Comparison of ENCODE assay signal across 18 cellular contexts in the genomic region with DNA sequence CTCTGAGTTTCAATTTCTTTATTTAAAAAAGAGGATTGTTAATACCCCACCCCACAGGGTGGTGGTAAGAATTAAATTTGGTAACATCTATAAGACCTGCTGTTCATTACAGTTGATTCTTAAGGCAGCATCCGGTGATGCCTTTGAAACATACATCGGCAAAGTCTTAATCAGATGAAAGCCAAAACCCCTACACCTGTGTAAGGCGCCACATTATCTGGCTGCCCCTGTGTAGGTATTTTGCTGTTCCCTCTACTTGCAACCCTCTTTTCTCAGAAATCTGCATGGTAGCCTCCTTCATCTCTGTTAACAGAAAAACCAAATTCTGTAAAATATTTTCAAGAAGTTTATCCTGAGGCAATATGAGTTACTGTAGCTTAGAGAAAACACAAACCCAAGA.
A peak's percentile ranks its signal among the peaks of the same experiment; 100 is the strongest.
DNase-seq lines count a peak whose midpoint lies in the region; ATAC-seq and TF ChIP-seq lines count a peak whose summit lies in the region.
"Had no signal": no experiment of that assay in that cellular context is flagged by ENCODE, and none has a peak within 500 bp of the region (broad histone marks: within the 10 kb centered on the region; RNA-seq: fewer than 3 reads in every experiment).

No MANE protein-coding gene starts in this region.

- H3K9me2 ChIP-seq in DOHH2 (replicated peaks; ENCODE audit: control insufficient read depth, low read length): no peaks in the 10 kb centered on the region
- H3K9me2 ChIP-seq: SK-N-SH had no signal

- TF ChIP-seq CTCF in DOHH2 (IDR thresholded peaks at IDR 0.05; ENCODE audit: low read depth, low read length, poor library complexity, severe bottlenecking): no peak

- no peaks in the 10 kb centered on the region for H4K20me1 ChIP-seq in DOHH2 (ENCODE audit: control insufficient read depth, insufficient read depth, low read depth, low read length)

- peak overlapping the region; percentile 67 to 99 (median 86) for H3K27ac Mint-ChIP-seq in CD4-positive, CD25-positive, alpha-beta regulatory T cell
- H3K27ac Mint-ChIP-seq in activated CD4-positive, alpha-beta memory T cell treated with anti-CD3 and anti-CD28 coated beads, Interleukin-2, amount 10 ng/mL, durations not matched to agents 7 days and 5 days: peak overlapping the region; percentile 70
- peak overlapping the region in 4 of 6 donors; percentile 20 to 83 (median 62) for H3K27ac Mint-ChIP-seq in immature natural killer cell
- H3K27ac Mint-ChIP-seq: HFFc6 had no signal

- peak; percentile 89 to 90 for ATAC-seq in CD4-positive, CD25-positive, alpha-beta regulatory T cell (ENCODE audit: low read depth in 2 of 2)
- no peak for ATAC-seq in HG03095 (IDR thresholded peaks at IDR 0.05; ENCODE audit: unreplicated experiment)
- no peak for ATAC-seq in HG02938 (IDR thresholded peaks at IDR 0.05; ENCODE audit: unreplicated experiment)
- ATAC-seq: Panc1, right lobe of liver had no signal

- H3K4me2 ChIP-seq in DOHH2 (ENCODE audit: low read length): peak overlapping the region; percentile 85
- H3K4me2 ChIP-seq: KMS-11, SK-N-SH had no signal

- H3K27me3 Mint-ChIP-seq in CD4-positive, CD25-positive, alpha-beta regulatory T cell: no peaks in the 10 kb centered on the region
- H3K27me3 Mint-ChIP-seq in activated CD4-positive, alpha-beta memory T cell treated with anti-CD3 and anti-CD28 coated beads, Interleukin-2, amount 10 ng/mL, durations not matched to agents 7 days and 5 days: no peaks in the 10 kb centered on the region
- H3K27me3 Mint-ChIP-seq in immature natural killer cell (ENCODE audit: low read depth in 3 of 3): peaks cover 1 to 2% (median 1%) of the 10 kb centered on the region in 3 donors

- H3K79me2 ChIP-seq in DOHH2 (ENCODE audit: control insufficient read depth, low read length): peaks cover 92% of the 10 kb centered on the region

- POLR2A ChIA-PET in activated CD4-positive, alpha-beta memory T cell treated with anti-CD3 and anti-CD28 coated beads, Interleukin-2, amount 10 ng/mL, durations not matched to agents 7 days and 5 days (lab: Charles Lee): interaction anchor here (1.0 to 2.3 kb wide), 3 partner anchors 10 to 169 kb away, joined by 4 to 12 read pairs (median 5); no protein-coding TSS in a partner anchor

- H3K9me3 Mint-ChIP-seq in CD4-positive, CD25-positive, alpha-beta regulatory T cell: peaks cover 0 to 2% (median 0%) of the 10 kb centered on the region in 7 donors
- H3K9me3 Mint-ChIP-seq in activated CD4-positive, alpha-beta memory T cell treated with anti-CD3 and anti-CD28 coated beads, Interleukin-2, amount 10 ng/mL, durations not matched to agents 7 days and 5 days: peaks cover 3% of the 10 kb centered on the region
- no peaks in the 10 kb centered on the region for H3K9me3 Mint-ChIP-seq in immature natural killer cell
- H3K9me3 Mint-ChIP-seq: HFFc6 had no signal

- peak overlapping the region; percentile 7 to 60 (median 55) for H3K4me3 Mint-ChIP-seq in CD4-positive, CD25-positive, alpha-beta regulatory T cell
- no peak overlapping the region for H3K4me3 Mint-ChIP-seq in activated CD4-positive, alpha-beta memory T cell treated with anti-CD3 and anti-CD28 coated beads, Interleukin-2, amount 10 ng/mL, durations not matched to agents 7 days and 5 days
- no peak overlapping the region for H3K4me3 Mint-ChIP-seq in immature natural killer cell
- H3K4me3 Mint-ChIP-seq: HFFc6 had no signal

- peaks cover 46% of the 10 kb centered on the region for H3K36me3 Mint-ChIP-seq in CD4-positive, CD25-positive, alpha-beta regulatory T cell
- H3K36me3 Mint-ChIP-seq in activated CD4-positive, alpha-beta memory T cell treated with anti-CD3 and anti-CD28 coated beads, Interleukin-2, amount 10 ng/mL, durations not matched to agents 7 days and 5 days (ENCODE audit: low read depth): peaks cover 62% of the 10 kb centered on the region
- peaks cover 4 to 12% (median 12%) of the 10 kb centered on the region in 3 donors for H3K36me3 Mint-ChIP-seq in immature natural killer cell

- no peaks in the 10 kb centered on the region for H3K27me3 ChIP-seq in CD4-positive, CD25-positive, alpha-beta regulatory T cell (ENCODE audit: control insufficient read depth, insufficient read depth, low read length)
- no peaks in the 10 kb centered on the region for H3K27me3 ChIP-seq in DOHH2 (ENCODE audit: control insufficient read depth, low read length)
- H3K27me3 ChIP-seq: adrenal gland, right lobe of liver had no signal

- CTCF ChIA-PET in activated CD4-positive, alpha-beta memory T cell treated with anti-CD3 and anti-CD28 coated beads, Interleukin-2, amount 10 ng/mL, durations not matched to agents 7 days and 5 days (lab: Charles Lee): interaction anchor here (1.3 kb wide), 1 partner anchor 29 kb away, joined by 3 read pairs; no protein-coding TSS in a partner anchor

- H3K4me1 ChIP-seq in CD4-positive, CD25-positive, alpha-beta regulatory T cell (ENCODE audit: control insufficient read depth, insufficient read depth, low read length, poor library complexity, severe bottlenecking): peaks cover 41% of the 10 kb centered on the region
- peaks cover 92% of the 10 kb centered on the region for H3K4me1 ChIP-seq in DOHH2 (ENCODE audit: control insufficient read depth, low read length)
- H3K4me1 ChIP-seq: right lobe of liver had no signal

- H3K4me3 ChIP-seq in CD4-positive, CD25-positive, alpha-beta regulatory T cell (ENCODE audit: low read depth, low read length): peak overlapping the region; percentile 57
- H3K4me3 ChIP-seq in DOHH2 (ENCODE audit: low read length): peak overlapping the region; percentile 77
- H3K4me3 ChIP-seq: adrenal gland, right lobe of liver, thoracic aorta had no signal

- H3K9me3 ChIP-seq in CD4-positive, CD25-positive, alpha-beta regulatory T cell (ENCODE audit: control insufficient read depth in 2 of 2, low read length in 2 of 2): no peaks in the 10 kb centered on the region
- H3K9me3 ChIP-seq in DOHH2 (ENCODE audit: control insufficient read depth, insufficient read depth, low read length): no peaks in the 10 kb centered on the region
- H3K9me3 ChIP-seq: adrenal gland, right lobe of liver, SK-N-SH, thoracic aorta had no signal

- peak overlapping the region; percentile 66 for H3K27ac ChIP-seq in CD4-positive, CD25-positive, alpha-beta regulatory T cell (ENCODE audit: insufficient read depth, low read length, poor library complexity, severe bottlenecking)
- H3K27ac ChIP-seq in DOHH2 (ENCODE audit: low read depth, low read length): peak overlapping the region; percentile 98
- H3K27ac ChIP-seq: adrenal gland, KMS-11, right lobe of liver, thoracic aorta had no signal

- peaks cover 18% of the 10 kb centered on the region for H3K36me3 ChIP-seq in CD4-positive, CD25-positive, alpha-beta regulatory T cell (ENCODE audit: control insufficient read depth, insufficient read depth, low read length)
- H3K36me3 ChIP-seq in DOHH2 (ENCODE audit: control insufficient read depth, low read length): peaks cover 76% of the 10 kb centered on the region
- H3K36me3 ChIP-seq: adrenal gland, right lobe of liver, thoracic aorta had no signal

- peaks cover 51% of the 10 kb centered on the region for H3F3A ChIP-seq in DOHH2 (ENCODE audit: control insufficient read depth, insufficient read depth)

- DNase-seq in CD4-positive, CD25-positive, alpha-beta regulatory T cell: peak in 2 of 3 donors; percentile 55 to 95
- no peak for DNase-seq in activated CD4-positive, alpha-beta memory T cell treated with anti-CD3 and anti-CD28 coated beads, Interleukin-2, amount 10 ng/mL, durations not matched to agents 7 days and 5 days
- DNase-seq in immature natural killer cell (no peak), ecto neural progenitor cell (ENCODE audit: low spot score) (no peak)
- DNase-seq: adrenal gland, caudate nucleus, HFFc6, hippocampal formation, kidney glomerular epithelial cell, NCI-H1105 treated with DMSO at 0.1 percent for 48 hours, right lobe of liver, SK-N-SH had no signal

- peaks cover 23 to 84% (median 55%) of the 10 kb centered on the region in 4 donors for H3K4me1 Mint-ChIP-seq in CD4-positive, CD25-positive, alpha-beta regulatory T cell
- H3K4me1 Mint-ChIP-seq in activated CD4-positive, alpha-beta memory T cell treated with anti-CD3 and anti-CD28 coated beads, Interleukin-2, amount 10 ng/mL, durations not matched to agents 7 days and 5 days: peaks cover 61% of the 10 kb centered on the region
- peaks cover 50 to 86% of the 10 kb centered on the region in 2 donors for H3K4me1 Mint-ChIP-seq in immature natural killer cell

Comparison
In these comparisons a context has a peak if more than half of its experiments do, and no peak if none do; other contexts are left out.
1. ATAC-seq: peak in CD4-positive, CD25-positive, alpha-beta regulatory T cell (2 of 2); none in HG03095 (single experiment) and HG02938 (single experiment).
2. DNase-seq: peak in CD4-positive, CD25-positive, alpha-beta regulatory T cell (2 of 3); none in activated CD4-positive, alpha-beta memory T cell treated with anti-CD3 and anti-CD28 coated beads, Interleukin-2, amount 10 ng/mL, durations not matched to agents 7 days and 5 days (single experiment), immature natural killer cell (0 of 3) and ecto neural progenitor cell (single experiment).
3. H3K4me3 Mint-ChIP-seq: peak in CD4-positive, CD25-positive, alpha-beta regulatory T cell (4 of 4); none in activated CD4-positive, alpha-beta memory T cell treated with anti-CD3 and anti-CD28 coated beads, Interleukin-2, amount 10 ng/mL, durations not matched to agents 7 days and 5 days (single experiment) and immature natural killer cell (0 of 5).
4. Peak in every context shown above with its lines, with median percentiles within 50 percentile points of each other: H3K27ac Mint-ChIP-seq.